In the genomic region with DNA sequence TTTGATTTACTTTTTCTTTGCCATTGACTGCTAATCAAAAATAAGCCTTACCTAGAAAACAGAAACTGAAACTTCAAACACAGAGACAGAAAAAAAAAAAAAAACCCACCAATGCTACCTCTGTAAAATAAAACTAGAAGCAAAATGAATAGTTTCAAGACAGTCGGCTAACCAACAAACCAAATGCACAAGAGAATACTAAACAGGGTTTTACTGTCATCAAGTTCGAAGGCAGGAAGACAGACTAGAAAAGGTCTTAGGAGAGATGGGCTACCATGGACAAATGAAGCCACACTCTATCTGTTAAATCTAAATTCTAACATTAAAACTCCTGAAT, we compare ENCODE assay signal across 9 cellular contexts. TPM values are rescaled to one million over a fixed set of nuclear protein-coding genes. Genes with fewer than 3 reads are reported as not detected.
DNase-seq lines count a peak whose midpoint lies in the region; ATAC-seq lines count a peak whose summit lies in the region.
"Had no signal": no experiment of that assay in that cellular context is flagged by ENCODE, and none has a peak within 500 bp of the region (broad histone marks: within the 10 kb centered on the region; RNA-seq: fewer than 3 reads in every experiment).

No MANE protein-coding gene starts in this region.

- no peaks in the 10 kb centered on the region for H3K27me3 ChIP-seq in CD4-positive, alpha-beta memory T cell (ENCODE audit: insufficient read depth, low read length)

- CTCF ChIA-PET in CD4-positive, alpha-beta memory T cell (lab: Charles Lee; ENCODE audit: partially characterized antibody) = no interaction called here

- intact Hi-C loops in CD4-positive, alpha-beta memory T cell (cut with micrococcal nuclease) = loop anchor here (5.0 kb wide), 2 partner anchors 58 to 252 kb away; partner anchors contain the start of genes GTF2A1 and SEL1L

- no peaks in the 10 kb centered on the region for H3K9me3 Mint-ChIP-seq in CD4-positive, alpha-beta memory T cell
- no peaks in the 10 kb centered on the region for H3K9me3 Mint-ChIP-seq in activated T-helper 17 cell treated with anti-CD3 and anti-CD28 coated beads, Interleukin-2, amount 50 U/mL, for 72 hours

- H3K4me1 ChIP-seq in CD4-positive, alpha-beta memory T cell (ENCODE audit: insufficient read depth, low read length) = peaks cover 16% of the 10 kb centered on the region
- H3K4me1 ChIP-seq: Caco-2 had no signal

- peak overlapping the region; percentile 79 to 88 (median 83) for H3K4me3 Mint-ChIP-seq in CD4-positive, alpha-beta memory T cell
- H3K4me3 Mint-ChIP-seq in activated T-helper 17 cell treated with anti-CD3 and anti-CD28 coated beads, Interleukin-2, amount 50 U/mL, for 72 hours = peak overlapping the region; percentile 80

- peak overlapping the region; percentile 2 to 39 for H3K4me3 ChIP-seq in CD4-positive, alpha-beta memory T cell (ENCODE audit: low read length in 2 of 2)

- no peaks in the 10 kb centered on the region for H3K27me3 Mint-ChIP-seq in CD4-positive, alpha-beta memory T cell
- H3K27me3 Mint-ChIP-seq in activated T-helper 17 cell treated with anti-CD3 and anti-CD28 coated beads, Interleukin-2, amount 50 U/mL, for 72 hours = no peaks in the 10 kb centered on the region

- peaks cover 26 to 39% of the 10 kb centered on the region in 2 donors for H3K36me3 Mint-ChIP-seq in CD4-positive, alpha-beta memory T cell
- peaks cover 75% of the 10 kb centered on the region for H3K36me3 Mint-ChIP-seq in activated T-helper 17 cell treated with anti-CD3 and anti-CD28 coated beads, Interleukin-2, amount 50 U/mL, for 72 hours (ENCODE audit: low read depth)

- H3K9me3 ChIP-seq in CD4-positive, alpha-beta memory T cell (ENCODE audit: control insufficient read depth in 1 of 2, low read length in 2 of 2) = no peaks in the 10 kb centered on the region
- H3K9me3 ChIP-seq: Caco-2 had no signal

- peak overlapping the region; percentile 56 for H3K27ac ChIP-seq in CD4-positive, alpha-beta memory T cell (ENCODE audit: low read depth, low read length)

- ATAC-seq in GM19372 (IDR thresholded peaks at IDR 0.05; ENCODE audit: low read depth, unreplicated experiment) = peak; percentile 44
- peak; percentile 53 for ATAC-seq in HG03066 (IDR thresholded peaks at IDR 0.05; ENCODE audit: low read depth, unreplicated experiment)
- ATAC-seq in activated T-helper 17 cell treated with anti-CD3 and anti-CD28 coated beads, Interleukin-2, amount 50 U/mL, for 72 hours (replicated peaks) = peak; percentile 74

- peaks cover 21 to 33% (median 27%) of the 10 kb centered on the region in 4 donors for H3K4me1 Mint-ChIP-seq in CD4-positive, alpha-beta memory T cell
- peaks cover 35% of the 10 kb centered on the region for H3K4me1 Mint-ChIP-seq in activated T-helper 17 cell treated with anti-CD3 and anti-CD28 coated beads, Interleukin-2, amount 50 U/mL, for 72 hours

- POLR2A ChIA-PET in CD4-positive, alpha-beta memory T cell (lab: Charles Lee; ENCODE audit: partially characterized antibody) = no interaction called here

- H3K27ac Mint-ChIP-seq in CD4-positive, alpha-beta memory T cell = peak overlapping the region; percentile 74 to 97 (median 94)
- peak overlapping the region; percentile 83 for H3K27ac Mint-ChIP-seq in activated T-helper 17 cell treated with anti-CD3 and anti-CD28 coated beads, Interleukin-2, amount 50 U/mL, for 72 hours

- peaks cover 10% of the 10 kb centered on the region for H3K36me3 ChIP-seq in CD4-positive, alpha-beta memory T cell (ENCODE audit: insufficient read depth, low read length)

- peak in 4 of 5 donors; percentile 16 to 29 (median 19) for DNase-seq in CD4-positive, alpha-beta memory T cell
- DNase-seq in NCI-H2171 treated with DMSO at 0.1 percent for 48 hours (lab: John Stamatoyannopoulos, UW) (no peak), NCI-H2081 treated with DMSO at 0.1 percent for 48 hours (lab: John Stamatoyannopoulos, UW) (no peak), NCI-H2107 treated with DMSO at 0.1 percent for 48 hours (lab: John Stamatoyannopoulos, UW; ENCODE audit: unreplicated experiment) (no peak)
- no peak for DNase-seq in stimulated activated CD8-positive, alpha-beta memory T cell treated with anti-CD3 and anti-CD28 coated beads, Interleukin-4, amount 100 ng/mL, for 48 hours
- DNase-seq: Caco-2 had no signal

RNA-seq across cellular contexts. Expression of gene SEL1L, which starts 59.5 kb away (rescaled TPM):
- 10 to 100 TPM; 65.7 TPM for total RNA-seq in CD4-positive, alpha-beta memory T cell
- 10 to 100 TPM; 18.4 to 30.2 TPM for polyA plus RNA-seq in CD4-positive, alpha-beta memory T cell
- 10 to 100 TPM; 58.7 to 69.8 TPM for total RNA-seq in activated T-helper 17 cell treated with anti-CD3 and anti-CD28 coated beads, Interleukin-2, amount 50 U/mL, for 72 hours

Comparison
In these comparisons a context has a peak if more than half of its experiments do, and no peak if none do; other contexts are left out.
1. DNase-seq: peak in CD4-positive, alpha-beta memory T cell (4 of 5); none in NCI-H2171 treated with DMSO at 0.1 percent for 48 hours (single experiment), NCI-H2081 treated with DMSO at 0.1 percent for 48 hours (single experiment), NCI-H2107 treated with DMSO at 0.1 percent for 48 hours (single experiment) and stimulated activated CD8-positive, alpha-beta memory T cell treated with anti-CD3 and anti-CD28 coated beads, Interleukin-4, amount 100 ng/mL, for 48 hours (single experiment).
2. Peak in every context shown above with its lines, with median percentiles within 50 percentile points of each other: ATAC-seq.